10 cellular contexts compared by ENCODE assay signal in the genomic region with DNA sequence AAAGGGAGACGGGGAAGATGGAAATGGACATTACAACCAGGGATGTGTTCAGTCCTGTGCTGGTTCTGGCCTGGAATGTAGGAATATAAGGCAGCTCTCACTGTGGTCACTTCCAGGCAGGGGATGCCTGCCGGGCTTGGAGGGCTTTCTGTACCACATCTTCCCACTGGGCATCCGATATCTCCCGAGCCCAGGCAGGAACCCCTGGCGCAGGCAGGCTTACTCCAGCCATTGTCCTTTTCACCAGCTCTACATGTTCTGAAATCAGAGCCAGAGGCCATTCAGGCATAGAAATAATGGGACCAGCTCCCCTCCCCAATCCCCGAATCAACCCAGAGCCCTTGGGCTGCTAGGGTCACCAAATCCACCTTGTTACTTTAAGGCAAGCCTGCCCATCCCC. TPM values are rescaled to one million over a fixed set of nuclear protein-coding genes. Genes with fewer than 3 reads are reported as not detected.
A peak's percentile ranks its signal among the peaks of the same experiment; 100 is the strongest.
DNase-seq lines count a peak whose midpoint lies in the region; ATAC-seq and TF ChIP-seq lines count a peak whose summit lies in the region.
"Had no signal": no experiment of that assay in that cellular context is flagged by ENCODE, and none has a peak within 500 bp of the region (broad histone marks: within the 10 kb centered on the region; RNA-seq: fewer than 3 reads in every experiment).

No MANE protein-coding gene starts in this region.

- DNase-seq in activated T-cell treated with anti-CD3 and anti-CD28 coated beads, Interleukin-2, amount 50 U/mL, for 4 hours: no peak
- DNase-seq in activated T-cell treated with anti-CD3 and anti-CD28 coated beads, Interleukin-2, amount 50 U/mL, for 48 hours: no peak
- DNase-seq in fibroblast of the aortic adventitia (ENCODE audit: low read depth) (no peak), AG08395 (ENCODE audit: low spot score) (no peak)
- no peak for DNase-seq in stimulated activated effector memory CD8-positive, alpha-beta T cell treated with anti-CD3 and anti-CD28 coated beads, Interleukin-12 subunit alpha, Interleukin-12 subunit beta, amount 100 ng/mL, for 72 hours (ENCODE audit: low spot score in 2 of 2)
- DNase-seq: COR-L47, islet precursor cell had no signal

- peaks cover 51% of the 10 kb centered on the region for H3K4me1 Mint-ChIP-seq in activated T-cell treated with anti-CD3 and anti-CD28 coated beads, Interleukin-2, amount 50 U/mL, for 4 hours (ENCODE audit: low read depth)
- H3K4me1 Mint-ChIP-seq in stimulated activated effector memory CD8-positive, alpha-beta T cell treated with anti-CD3 and anti-CD28 coated beads, Interleukin-12 subunit alpha, Interleukin-12 subunit beta, amount 100 ng/mL, for 72 hours: peaks cover 53% of the 10 kb centered on the region

- TF ChIP-seq CTCF in WI38 (IDR thresholded peaks at IDR 0.05; ENCODE audit: low read depth, low read length): no peak
- no peak for TF ChIP-seq CTCF in fibroblast of the aortic adventitia (IDR thresholded peaks at IDR 0.05; ENCODE audit: insufficient read depth, low read length)

- ATAC-seq in activated T-cell treated with anti-CD3 and anti-CD28 coated beads, Interleukin-2, amount 50 U/mL, for 4 hours: no peak
- ATAC-seq in stimulated activated effector memory CD8-positive, alpha-beta T cell treated with anti-CD3 and anti-CD28 coated beads, Interleukin-12 subunit alpha, Interleukin-12 subunit beta, amount 100 ng/mL, for 72 hours: no peak
- ATAC-seq in HG03108 (IDR thresholded peaks at IDR 0.05; ENCODE audit: unreplicated experiment) (no peak), HG03045 (IDR thresholded peaks at IDR 0.05; ENCODE audit: unreplicated experiment) (no peak)

- peak overlapping the region; percentile 95 for H3K4me3 Mint-ChIP-seq in activated T-cell treated with anti-CD3 and anti-CD28 coated beads, Interleukin-2, amount 50 U/mL, for 4 hours
- H3K4me3 Mint-ChIP-seq in stimulated activated effector memory CD8-positive, alpha-beta T cell treated with anti-CD3 and anti-CD28 coated beads, Interleukin-12 subunit alpha, Interleukin-12 subunit beta, amount 100 ng/mL, for 72 hours: peak overlapping the region; percentile 99

- H3K9me3 Mint-ChIP-seq in activated T-cell treated with anti-CD3 and anti-CD28 coated beads, Interleukin-2, amount 50 U/mL, for 4 hours: no peaks in the 10 kb centered on the region
- H3K9me3 Mint-ChIP-seq in stimulated activated effector memory CD8-positive, alpha-beta T cell treated with anti-CD3 and anti-CD28 coated beads, Interleukin-12 subunit alpha, Interleukin-12 subunit beta, amount 100 ng/mL, for 72 hours: no peaks in the 10 kb centered on the region

- H3K27ac Mint-ChIP-seq in stimulated activated effector memory CD8-positive, alpha-beta T cell treated with anti-CD3 and anti-CD28 coated beads, Interleukin-12 subunit alpha, Interleukin-12 subunit beta, amount 100 ng/mL, for 72 hours: peak overlapping the region; percentile 98

- peaks cover 19% of the 10 kb centered on the region for H3K36me3 Mint-ChIP-seq in activated T-cell treated with anti-CD3 and anti-CD28 coated beads, Interleukin-2, amount 50 U/mL, for 4 hours (ENCODE audit: insufficient read depth)
- H3K36me3 Mint-ChIP-seq in stimulated activated effector memory CD8-positive, alpha-beta T cell treated with anti-CD3 and anti-CD28 coated beads, Interleukin-12 subunit alpha, Interleukin-12 subunit beta, amount 100 ng/mL, for 72 hours: peaks cover 81% of the 10 kb centered on the region

- H3K4me3 ChIP-seq in WI38 (ENCODE audit: low read depth, low read length) (peak overlapping the region; percentile 78), fibroblast of the aortic adventitia (ENCODE audit: low read depth, low read length) (peak overlapping the region; percentile 81)

- no peaks in the 10 kb centered on the region for H3K27me3 Mint-ChIP-seq in activated T-cell treated with anti-CD3 and anti-CD28 coated beads, Interleukin-2, amount 50 U/mL, for 4 hours (ENCODE audit: low read depth)

RNA-seq across cellular contexts. Expression of gene MEA1, which starts 1.4 kb away (rescaled TPM):
- 10 to 100 TPM; 95.7 to 98.6 (median 96.8) TPM for total RNA-seq in activated T-cell treated with anti-CD3 and anti-CD28 coated beads, Interleukin-2, amount 50 U/mL, for 4 hours
- total RNA-seq in fibroblast of the aortic adventitia (ENCODE audit: low replicate concordance): 18.6 and 71.8 TPM in 2 replicates

RNA-seq across cellular contexts. Expression of gene KLHDC3, which starts 1.7 kb away (rescaled TPM):
- 10 to 100 TPM; 51.9 to 55.8 (median 52.2) TPM for total RNA-seq in activated T-cell treated with anti-CD3 and anti-CD28 coated beads, Interleukin-2, amount 50 U/mL, for 4 hours
- 27.0 and 78.1 TPM in 2 replicates for total RNA-seq in fibroblast of the aortic adventitia (ENCODE audit: low replicate concordance)

RNA-seq across cellular contexts. Expression of gene RRP36, which starts 9.1 kb away (rescaled TPM):
- total RNA-seq in activated T-cell treated with anti-CD3 and anti-CD28 coated beads, Interleukin-2, amount 50 U/mL, for 4 hours: 100 to 1,000 TPM in 2 of 3 donors, 10 to 100 TPM in 1; 98.1 to 103 (median 100) TPM
- total RNA-seq in fibroblast of the aortic adventitia (ENCODE audit: low replicate concordance): 46.9 and 86.6 TPM in 2 replicates

RNA-seq across cellular contexts. Expression of gene PPP2R5D, which starts 28.0 kb away (rescaled TPM):
- total RNA-seq in activated T-cell treated with anti-CD3 and anti-CD28 coated beads, Interleukin-2, amount 50 U/mL, for 4 hours: 10 to 100 TPM; 32.8 to 37.0 (median 32.9) TPM
- total RNA-seq in fibroblast of the aortic adventitia (ENCODE audit: low replicate concordance): 46.9 and 60.9 TPM in 2 replicates

RNA-seq across cellular contexts. Expression of gene PEX6, which starts 33.4 kb away (rescaled TPM):
- 10 to 100 TPM in 2 of 3 donors, 1 to 10 TPM in 1; 4.2 to 13.2 (median 10.9) TPM for total RNA-seq in activated T-cell treated with anti-CD3 and anti-CD28 coated beads, Interleukin-2, amount 50 U/mL, for 4 hours
- total RNA-seq in fibroblast of the aortic adventitia (ENCODE audit: low replicate concordance): 19.3 and 39.4 TPM in 2 replicates
